Comparison of ENCODE assay signal across 15 cellular contexts in the genomic region with DNA sequence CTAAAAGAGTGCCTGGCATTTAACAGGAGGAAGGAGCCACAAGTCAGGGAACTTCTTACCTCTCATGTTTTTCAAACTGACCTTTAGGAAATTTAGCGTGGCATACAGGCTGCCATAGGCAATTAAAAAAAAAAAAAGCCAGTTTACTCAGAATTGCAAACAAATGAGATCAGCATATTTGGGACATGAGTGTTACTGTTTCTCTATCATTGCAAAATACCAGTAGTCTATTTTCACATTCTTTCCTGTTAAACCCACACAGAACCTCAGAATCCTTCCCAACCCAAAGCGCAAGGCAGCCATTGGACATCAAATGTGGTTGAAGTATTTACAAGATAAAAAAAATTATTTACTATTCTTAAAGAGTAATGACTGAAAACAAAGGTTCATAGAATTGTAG.
A peak's percentile ranks its signal among the peaks of the same experiment; 100 is the strongest.
DNase-seq lines count a peak whose midpoint lies in the region; ATAC-seq and TF ChIP-seq lines count a peak whose summit lies in the region.
"Had no signal": no experiment of that assay in that cellular context is flagged by ENCODE, and none has a peak within 500 bp of the region (broad histone marks: within the 10 kb centered on the region; RNA-seq: fewer than 3 reads in every experiment).

No MANE protein-coding gene starts in this region.

- H3K36me3 Mint-ChIP-seq in activated naive CD4-positive, alpha-beta T cell treated with anti-CD3 and anti-CD28 coated beads, Interleukin-2, amount 50 U/mL, for 72 hours = no peaks in the 10 kb centered on the region
- H3K36me3 Mint-ChIP-seq in activated CD4-positive, alpha-beta memory T cell treated with anti-CD3 and anti-CD28 coated beads, Interleukin-2, amount 10 ng/mL, durations not matched to agents 7 days and 5 days (ENCODE audit: low read depth) = no peaks in the 10 kb centered on the region
- H3K36me3 Mint-ChIP-seq: mesothelial cell of epicardium, T-cell had no signal

- H2BK120ac ChIP-seq in mesenchymal stem cell (ENCODE audit: low read depth, low read length) = no peak overlapping the region

- H3K4me2 ChIP-seq in mesenchymal stem cell (ENCODE audit: low read length, poor library complexity, severe bottlenecking) = peak overlapping the region; percentile 31

- no peak overlapping the region for H2AK5ac ChIP-seq in mesenchymal stem cell (ENCODE audit: low read length, severe bottlenecking)

- no peaks in the 10 kb centered on the region for H3K4me1 ChIP-seq in mesenchymal stem cell (ENCODE audit: control insufficient read depth, insufficient read depth, low read depth, low read length)

- no peak overlapping the region for H3K23ac ChIP-seq in mesenchymal stem cell (ENCODE audit: low read length in 2 of 2)

- no peak overlapping the region for H4K8ac ChIP-seq in mesenchymal stem cell (ENCODE audit: low read length)

- peak overlapping the region; percentile 33 for H2BK5ac ChIP-seq in mesenchymal stem cell (ENCODE audit: low read depth, low read length, poor library complexity, severe bottlenecking)

- H3K4me1 Mint-ChIP-seq in activated CD4-positive, alpha-beta memory T cell treated with anti-CD3 and anti-CD28 coated beads, Interleukin-2, amount 10 ng/mL, durations not matched to agents 7 days and 5 days = no peaks in the 10 kb centered on the region
- H3K4me1 Mint-ChIP-seq: mesothelial cell of epicardium, T-cell had no signal

- no peaks in the 10 kb centered on the region for H3K27me3 ChIP-seq in mesenchymal stem cell (ENCODE audit: control insufficient read depth in 1 of 2, insufficient read depth in 1 of 2, low read length in 2 of 2)

- peak overlapping the region; percentile 66 for H3K9ac ChIP-seq in mesenchymal stem cell (ENCODE audit: low read length)

- no peak overlapping the region for H2BK15ac ChIP-seq in mesenchymal stem cell (ENCODE audit: low read depth, poor library complexity, severe bottlenecking)

- CTCF ChIA-PET in activated CD4-positive, alpha-beta memory T cell treated with anti-CD3 and anti-CD28 coated beads, Interleukin-2, amount 10 ng/mL, durations not matched to agents 7 days and 5 days (lab: Charles Lee) = no interaction called here

- peak; percentile 95 for DNase-seq in AG10803 (ENCODE audit: low read depth)
- DNase-seq in LHCN-M2 (ENCODE audit: low read depth) = peak; percentile 86
- peak; percentile 91 for DNase-seq in dedifferentiated amniotic fluid mesenchymal stem cell (ENCODE audit: extremely low spot score)
- DNase-seq in mesenchymal stem cell = peak; percentile 79
- no peak for DNase-seq in NCI-H1694 (lab: John Stamatoyannopoulos, UW)
- no peak for DNase-seq in activated naive CD4-positive, alpha-beta T cell treated with anti-CD3 and anti-CD28 coated beads, Interleukin-2, amount 50 U/mL, for 72 hours (ENCODE audit: low spot score in 2 of 2)
- DNase-seq in activated CD4-positive, alpha-beta memory T cell treated with anti-CD3 and anti-CD28 coated beads, Interleukin-2, amount 10 ng/mL, durations not matched to agents 7 days and 5 days = no peak
- DNase-seq: activated CD4-positive, alpha-beta T cell treated with anti-CD3 and anti-CD28 coated beads for 4 hours; activated gamma-delta T cell treated with Interleukin-2 at 50 U/mL for 16 hours; NCI-H146; stimulated activated naive CD4-positive, alpha-beta T cell treated with Interleukin-2 at 50 U/mL for 16 hours; T-cell had no signal

- no peak overlapping the region for H3K4me3 ChIP-seq in AG10803 (ENCODE audit: low read length)
- H3K4me3 ChIP-seq in mesenchymal stem cell (ENCODE audit: insufficient read depth in 1 of 2, low read depth in 1 of 2, low read length in 2 of 2) = no peak overlapping the region

- peak overlapping the region; percentile 80 for H3K27ac ChIP-seq in mesenchymal stem cell (ENCODE audit: low read length, poor library complexity, severe bottlenecking)

- POLR2A ChIA-PET in activated CD4-positive, alpha-beta memory T cell treated with anti-CD3 and anti-CD28 coated beads, Interleukin-2, amount 10 ng/mL, durations not matched to agents 7 days and 5 days (lab: Charles Lee) = no interaction called here

- no peak overlapping the region for H2AFZ ChIP-seq in mesenchymal stem cell (ENCODE audit: low read depth, low read length)

- no peaks in the 10 kb centered on the region for H3K9me3 Mint-ChIP-seq in activated naive CD4-positive, alpha-beta T cell treated with anti-CD3 and anti-CD28 coated beads, Interleukin-2, amount 50 U/mL, for 72 hours
- H3K9me3 Mint-ChIP-seq in activated CD4-positive, alpha-beta memory T cell treated with anti-CD3 and anti-CD28 coated beads, Interleukin-2, amount 10 ng/mL, durations not matched to agents 7 days and 5 days = no peaks in the 10 kb centered on the region
- H3K9me3 Mint-ChIP-seq: dendritic cell treated with granulocyte-macrophage colony-stimulating factor and Interleukin-4, amounts not matched to agents 40 ng/mL and 50 ng/mL, for 4 days; mesothelial cell of epicardium had no signal

- no peak overlapping the region for H3K14ac ChIP-seq in mesenchymal stem cell (ENCODE audit: low read length in 2 of 2)

- no peak overlapping the region for H4K91ac ChIP-seq in mesenchymal stem cell (ENCODE audit: low read length)

- H2BK12ac ChIP-seq in mesenchymal stem cell (ENCODE audit: low read length in 2 of 2) = no peak overlapping the region

- no peaks in the 10 kb centered on the region for H3K79me1 ChIP-seq in mesenchymal stem cell (replicated peaks; ENCODE audit: low read length, poor library complexity, severe bottlenecking)

- H3K27me3 Mint-ChIP-seq in activated CD4-positive, alpha-beta memory T cell treated with anti-CD3 and anti-CD28 coated beads, Interleukin-2, amount 10 ng/mL, durations not matched to agents 7 days and 5 days = peaks cover 7% of the 10 kb centered on the region
- H3K27me3 Mint-ChIP-seq: dendritic cell treated with granulocyte-macrophage colony-stimulating factor and Interleukin-4, amounts not matched to agents 40 ng/mL and 50 ng/mL, for 4 days had no signal

- WGBS in mesenchymal stem cell = 0% methylated on average over 1 of the region's 2 CpGs

- TF ChIP-seq CTCF in AG10803 (conservative IDR thresholded peaks at IDR 0.05; ENCODE audit: low read length) = no peak

- H3K4me3 Mint-ChIP-seq in activated CD4-positive, alpha-beta memory T cell treated with anti-CD3 and anti-CD28 coated beads, Interleukin-2, amount 10 ng/mL, durations not matched to agents 7 days and 5 days = no peak overlapping the region
- H3K4me3 Mint-ChIP-seq: dendritic cell treated with granulocyte-macrophage colony-stimulating factor and Interleukin-4, amounts not matched to agents 40 ng/mL and 50 ng/mL, for 4 days; mesothelial cell of epicardium; T-cell had no signal

- no peaks in the 10 kb centered on the region for H3K36me3 ChIP-seq in mesenchymal stem cell (ENCODE audit: control insufficient read depth in 1 of 2, insufficient read depth in 2 of 2, low read depth in 1 of 2, low read length in 2 of 2)

- ATAC-seq in activated naive CD4-positive, alpha-beta T cell treated with anti-CD3 and anti-CD28 coated beads, Interleukin-2, amount 50 U/mL, for 72 hours = no peak
- no peak for ATAC-seq in HG02763 (IDR thresholded peaks at IDR 0.05; ENCODE audit: unreplicated experiment)
- ATAC-seq: T-cell had no signal

- H3K9me3 ChIP-seq in mesenchymal stem cell (ENCODE audit: control insufficient read depth, low read length) = no peaks in the 10 kb centered on the region

- no peak overlapping the region for H3K27ac Mint-ChIP-seq in activated naive CD4-positive, alpha-beta T cell treated with anti-CD3 and anti-CD28 coated beads, Interleukin-2, amount 50 U/mL, for 72 hours
- no peak overlapping the region for H3K27ac Mint-ChIP-seq in activated CD4-positive, alpha-beta memory T cell treated with anti-CD3 and anti-CD28 coated beads, Interleukin-2, amount 10 ng/mL, durations not matched to agents 7 days and 5 days
- H3K27ac Mint-ChIP-seq: dendritic cell treated with granulocyte-macrophage colony-stimulating factor and Interleukin-4, amounts not matched to agents 40 ng/mL and 50 ng/mL, for 4 days; mesothelial cell of epicardium; T-cell had no signal

- H3K4ac ChIP-seq in mesenchymal stem cell (ENCODE audit: low read depth in 1 of 2, low read length in 2 of 2) = no peak overlapping the region

- H3K18ac ChIP-seq in mesenchymal stem cell (ENCODE audit: low read depth in 1 of 2, low read length in 2 of 2) = no peak overlapping the region

Comparison
In these comparisons a context has a peak if more than half of its experiments do, and no peak if none do; other contexts are left out.
1. DNase-seq: peak in AG10803 (single experiment), LHCN-M2 (single experiment), dedifferentiated amniotic fluid mesenchymal stem cell (single experiment) and mesenchymal stem cell (single experiment); none in NCI-H1694 (single experiment), activated naive CD4-positive, alpha-beta T cell treated with anti-CD3 and anti-CD28 coated beads, Interleukin-2, amount 50 U/mL, for 72 hours (0 of 2) and activated CD4-positive, alpha-beta memory T cell treated with anti-CD3 and anti-CD28 coated beads, Interleukin-2, amount 10 ng/mL, durations not matched to agents 7 days and 5 days (single experiment).